1 cellular context compared by ENCODE assay signal in genomic region chr16:74922150-74923138, GRCh38.
TF ChIP-seq lines count a peak whose summit lies in the region.

No MANE protein-coding gene starts in this region.

TF ChIP-seq in HepG2, 621 proteins besides CTCF, POLR2A, EP300 and RAD21 (continued from another document and continues in another):
- TF ChIP-seq ZNF646 (CRISPR knock-in tag; IDR thresholded peaks at IDR 0.05) (no peak), ZNF572 (CRISPR knock-in tag; IDR thresholded peaks at IDR 0.05) (no peak), ARNT (IDR thresholded peaks at IDR 0.05) (no peak), SAFB2 (CRISPR knock-in tag; IDR thresholded peaks at IDR 0.05; ENCODE audit: borderline replicate concordance, low read depth) (0 out of 2 replicates have a peak, but pooled peaks have one; percentile 49), ZNF335 (CRISPR knock-in tag; IDR thresholded peaks at IDR 0.05) (no peak), MBD4 (IDR thresholded peaks at IDR 0.05; ENCODE audit: borderline replicate concordance, low read length) (no peak), ATF7 (IDR thresholded peaks at IDR 0.05) (no peak), ATF7 (CRISPR knock-in tag; IDR thresholded peaks at IDR 0.05) (no peak), ZNF251 (CRISPR knock-in tag; IDR thresholded peaks at IDR 0.05) (no peak), ZNF124 (CRISPR knock-in tag; IDR thresholded peaks at IDR 0.05) (no peak), AGO1 (IDR thresholded peaks at IDR 0.05; ENCODE audit: low read depth, low read length, poor library complexity, severe bottlenecking) (no peak), ZBTB49 (CRISPR knock-in tag; IDR thresholded peaks at IDR 0.05; ENCODE audit: borderline replicate concordance) (no peak), TCF7L2 (IDR thresholded peaks at IDR 0.05; ENCODE audit: low read depth, low read length) (no peak), ZNF775 (CRISPR knock-in tag; IDR thresholded peaks at IDR 0.05; ENCODE audit: borderline replicate concordance) (no peak), REPIN1 (CRISPR knock-in tag; IDR thresholded peaks at IDR 0.05; ENCODE audit: borderline replicate concordance, low read depth) (peak; percentile 40; the same call in 1 of the 2 replicates), CEBPG (CRISPR knock-in tag; IDR thresholded peaks at IDR 0.05) (no peak), FOXK2 (IDR thresholded peaks at IDR 0.05) (no peak), ZNF281 (CRISPR knock-in tag; IDR thresholded peaks at IDR 0.05; ENCODE audit: borderline replicate concordance) (no peak), PPARG (CRISPR knock-in tag; conservative IDR thresholded peaks at IDR 0.05) (no peak; the same call in 1 of the 2 replicates), ZSCAN30 (CRISPR knock-in tag; IDR thresholded peaks at IDR 0.05) (no peak), ONECUT2 (CRISPR knock-in tag; IDR thresholded peaks at IDR 0.05) (no peak), NFATC3 (CRISPR knock-in tag; IDR thresholded peaks at IDR 0.05) (no peak; the same call in 1 of the 2 replicates), GFI1 (CRISPR knock-in tag; IDR thresholded peaks at IDR 0.05; ENCODE audit: borderline replicate concordance) (peak; percentile 93), RXRB (CRISPR knock-in tag; IDR thresholded peaks at IDR 0.05; ENCODE audit: borderline replicate concordance) (0 out of 2 replicates have a peak, but pooled peaks have one; percentile 10), BHLHE40 (IDR thresholded peaks at IDR 0.05; ENCODE audit: low read length) (no peak), ETS1 (CRISPR knock-in tag; IDR thresholded peaks at IDR 0.05) (no peak), TFE3 (CRISPR knock-in tag; IDR thresholded peaks at IDR 0.05) (0 out of 2 replicates have a peak, but pooled peaks have one; percentile 21), XRCC5 (optimal IDR thresholded peaks at IDR 0.05; ENCODE audit: low read length) (no peak), FOXP4 (CRISPR knock-in tag; IDR thresholded peaks at IDR 0.05) (peak; percentile 67), NR3C1 (CRISPR knock-in tag; IDR thresholded peaks at IDR 0.05) (no peak), AKAP8 (CRISPR knock-in tag; IDR thresholded peaks at IDR 0.05) (no peak), ZNF10 (CRISPR knock-in tag; IDR thresholded peaks at IDR 0.05; ENCODE audit: borderline replicate concordance, low read depth) (no peak), ATF3 (CRISPR knock-in tag; IDR thresholded peaks at IDR 0.05) (no peak), AHR (CRISPR knock-in tag; IDR thresholded peaks at IDR 0.05) (no peak), ZC3H13 (CRISPR knock-in tag; IDR thresholded peaks at IDR 0.05) (no peak), CENPT (CRISPR knock-in tag; IDR thresholded peaks at IDR 0.05; ENCODE audit: low read depth) (no peak), HMGA1 (CRISPR knock-in tag; conservative IDR thresholded peaks at IDR 0.05) (no peak), IRF1 (CRISPR knock-in tag; IDR thresholded peaks at IDR 0.05; ENCODE audit: low read depth) (no peak), CREB1 (IDR thresholded peaks at IDR 0.05) (no peak), CREB1 (CRISPR knock-in tag; IDR thresholded peaks at IDR 0.05) (no peak), ZBTB38 (CRISPR knock-in tag; IDR thresholded peaks at IDR 0.05) (peak; percentile 36; the same call in 1 of the 2 replicates), JDP2 (CRISPR knock-in tag; IDR thresholded peaks at IDR 0.05; ENCODE audit: borderline replicate concordance) (no peak), SMAD9 (CRISPR knock-in tag; IDR thresholded peaks at IDR 0.05) (no peak), ZNF350 (CRISPR knock-in tag; IDR thresholded peaks at IDR 0.05; ENCODE audit: borderline replicate concordance, low read depth) (no peak), HOXA9 (CRISPR knock-in tag; IDR thresholded peaks at IDR 0.05; ENCODE audit: borderline replicate concordance) (no peak), MBNL3 (CRISPR knock-in tag; conservative IDR thresholded peaks at IDR 0.05) (no peak)
- TF ChIP-seq, protein P1, sequence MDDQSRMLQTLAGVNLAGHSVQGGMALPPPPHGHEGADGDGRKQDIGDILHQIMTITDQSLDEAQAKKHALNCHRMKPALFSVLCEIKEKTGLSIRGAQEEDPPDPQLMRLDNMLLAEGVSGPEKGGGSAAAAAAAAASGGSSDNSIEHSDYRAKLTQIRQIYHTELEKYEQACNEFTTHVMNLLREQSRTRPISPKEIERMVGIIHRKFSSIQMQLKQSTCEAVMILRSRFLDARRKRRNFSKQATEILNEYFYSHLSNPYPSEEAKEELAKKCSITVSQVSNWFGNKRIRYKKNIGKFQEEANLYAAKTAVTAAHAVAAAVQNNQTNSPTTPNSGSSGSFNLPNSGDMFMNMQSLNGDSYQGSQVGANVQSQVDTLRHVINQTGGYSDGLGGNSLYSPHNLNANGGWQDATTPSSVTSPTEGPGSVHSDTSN (CRISPR knock-in tag; IDR thresholded peaks at IDR 0.05; ENCODE audit: borderline replicate concordance) = no peak
- TF ChIP-seq, protein P2, sequence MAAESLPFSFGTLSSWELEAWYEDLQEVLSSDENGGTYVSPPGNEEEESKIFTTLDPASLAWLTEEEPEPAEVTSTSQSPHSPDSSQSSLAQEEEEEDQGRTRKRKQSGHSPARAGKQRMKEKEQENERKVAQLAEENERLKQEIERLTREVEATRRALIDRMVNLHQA (CRISPR knock-in tag; IDR thresholded peaks at IDR 0.05) = no peak
